In genomic region chr1:206953126-206953525, GRCh38 we compare ENCODE assay signal across 33 cellular contexts. TPM values are rescaled to one million over a fixed set of nuclear protein-coding genes. Genes with fewer than 3 reads are reported as not detected.
A peak's percentile ranks its signal among the peaks of the same experiment; 100 is the strongest.
DNase-seq lines count a peak whose midpoint lies in the region; TF ChIP-seq lines count a peak whose summit lies in the region.
"Had no signal": no experiment of that assay in that cellular context is flagged by ENCODE, and none has a peak within 500 bp of the region (broad histone marks: within the 10 kb centered on the region; RNA-seq: fewer than 3 reads in every experiment).

No MANE protein-coding gene starts in this region.

- DNase-seq in ACHN (peak; percentile 13), Peyer's patch (no peak), kidney tubule cell (ENCODE audit: low spot score) (peak; percentile 12), T-helper 1 cell (no peak), dorsolateral prefrontal cortex (no peak), CD14-positive monocyte (ENCODE audit: low spot score) (no peak)
- DNase-seq in activated CD4-positive, alpha-beta memory T cell treated with anti-CD3 and anti-CD28 coated beads, Interleukin-2, amount 10 ng/mL, durations not matched to agents 7 days and 5 days, result no peak
- DNase-seq: activated CD4-positive, alpha-beta T cell treated with anti-CD3 and anti-CD28 coated beads for 4 hours; activated naive CD4-positive, alpha-beta T cell treated with anti-CD3 and anti-CD28 coated beads for 36 hours; adrenal gland; BE2C; DMS53; effector CD8-positive, alpha-beta T cell; HCEC 1CT; head of caudate nucleus; MV-4-11; naive B cell; stimulated activated CD4-positive, alpha-beta T cell treated with anti-CD3 and anti-CD28 coated beads, Interleukin-2, amount 100 ng/mL, for 24 hours had no signal

- POLR2A ChIA-PET in activated CD4-positive, alpha-beta memory T cell treated with anti-CD3 and anti-CD28 coated beads, Interleukin-2, amount 10 ng/mL, durations not matched to agents 7 days and 5 days (lab: Charles Lee), result no interaction called here

- no peaks in the 10 kb centered on the region for H3K36me3 ChIP-seq in Peyer's patch
- H3K36me3 ChIP-seq: adrenal gland, BE2C, tibial nerve had no signal

- H3K4me1 Mint-ChIP-seq in nephron, result peaks cover 23% of the 10 kb centered on the region
- peaks cover 15% of the 10 kb centered on the region for H3K4me1 Mint-ChIP-seq in activated CD4-positive, alpha-beta memory T cell treated with anti-CD3 and anti-CD28 coated beads, Interleukin-2, amount 10 ng/mL, durations not matched to agents 7 days and 5 days
- peaks cover 56% of the 10 kb centered on the region for H3K4me1 Mint-ChIP-seq in CD14-positive monocyte

- H3K4me1 ChIP-seq in Peyer's patch, result peaks cover 0 to 46% (median 3%) of the 10 kb centered on the region in 4 donors
- H3K4me1 ChIP-seq: adrenal gland, BE2C had no signal

- intact Hi-C loops in dorsolateral prefrontal cortex (cut with DNase I) (no loop called here), CD14-positive monocyte (cut with micrococcal nuclease) (no loop called here)

- peak overlapping the region in 3 of 4 donors; percentile 7 to 75 (median 50) for H3K27ac ChIP-seq in Peyer's patch
- no peak overlapping the region for H3K27ac ChIP-seq in dorsolateral prefrontal cortex
- H3K27ac ChIP-seq: adrenal gland, epithelial cell of prostate, KMS-11 had no signal

- H3K4me3 ChIP-seq in Peyer's patch (no peak overlapping the region), dorsolateral prefrontal cortex (no peak overlapping the region)
- H3K4me3 ChIP-seq: adrenal gland, tibial nerve had no signal

- H3K4me3 Mint-ChIP-seq in nephron, result no peak overlapping the region
- no peak overlapping the region for H3K4me3 Mint-ChIP-seq in activated CD4-positive, alpha-beta memory T cell treated with anti-CD3 and anti-CD28 coated beads, Interleukin-2, amount 10 ng/mL, durations not matched to agents 7 days and 5 days
- H3K4me3 Mint-ChIP-seq in CD14-positive monocyte, result no peak overlapping the region
- H3K4me3 Mint-ChIP-seq: activated naive CD4-positive, alpha-beta T cell treated with anti-CD3 and anti-CD28 coated beads for 36 hours; activated T-helper 1 cell treated with anti-CD3 and anti-CD28 coated beads, Interleukin-12 subunit alpha, Interleukin-12 subunit beta, Interleukin-2, Interleukin-4 antibody, amounts not matched to agents 30 ng/mL and 10 ng/mL and 1 ng/mL, durations not matched to agents 14 hours and 24 hours and 36 hours; brain; memory B cell; naive B cell had no signal

- H3K27ac Mint-ChIP-seq in nephron (peak overlapping the region; percentile 24 to 90 (median 51)), CD14-positive monocyte (peak overlapping the region in 1 of 7 donors; percentile 27)
- no peak overlapping the region for H3K27ac Mint-ChIP-seq in activated CD4-positive, alpha-beta memory T cell treated with anti-CD3 and anti-CD28 coated beads, Interleukin-2, amount 10 ng/mL, durations not matched to agents 7 days and 5 days
- H3K27ac Mint-ChIP-seq: activated naive CD4-positive, alpha-beta T cell treated with anti-CD3 and anti-CD28 coated beads for 36 hours; activated T-helper 1 cell treated with anti-CD3 and anti-CD28 coated beads, Interleukin-12 subunit alpha, Interleukin-12 subunit beta, Interleukin-2, Interleukin-4 antibody, amounts not matched to agents 30 ng/mL and 10 ng/mL and 1 ng/mL, durations not matched to agents 14 hours and 24 hours and 36 hours; memory B cell had no signal

- H3K27me3 ChIP-seq in Peyer's patch, result no peaks in the 10 kb centered on the region
- H3K27me3 ChIP-seq in dorsolateral prefrontal cortex, result peaks cover 0 to 8% (median 0%) of the 10 kb centered on the region in 45 donors
- H3K27me3 ChIP-seq: adrenal gland, BE2C, tibial nerve had no signal

- H3K9me3 Mint-ChIP-seq in nephron (peaks cover 3% of the 10 kb centered on the region), CD14-positive monocyte (peaks cover 0 to 7% (median 0%) of the 10 kb centered on the region in 7 donors)
- H3K9me3 Mint-ChIP-seq in activated CD4-positive, alpha-beta memory T cell treated with anti-CD3 and anti-CD28 coated beads, Interleukin-2, amount 10 ng/mL, durations not matched to agents 7 days and 5 days, result no peaks in the 10 kb centered on the region
- H3K9me3 Mint-ChIP-seq: activated T-helper 1 cell treated with anti-CD3 and anti-CD28 coated beads, Interleukin-12 subunit alpha, Interleukin-12 subunit beta, Interleukin-2, Interleukin-4 antibody, amounts not matched to agents 30 ng/mL and 10 ng/mL and 1 ng/mL, durations not matched to agents 14 hours and 24 hours and 36 hours; brain; memory B cell had no signal

- in situ Hi-C loops in ACHN (cut with HindIII; ENCODE audit: low pct_ligation_motif_present, low pct_unique_long_range_greater_than_20kb, low sequenced_read_pairs), result no loop called here

- TF ChIP-seq CTCF in Peyer's patch (IDR thresholded peaks at IDR 0.05), result no peak
- TF ChIP-seq CTCF in nephron (IDR thresholded peaks at IDR 0.05; ENCODE audit: unreplicated experiment in 3 of 3), result no peak
- TF ChIP-seq CTCF in dorsolateral prefrontal cortex (IDR thresholded peaks at IDR 0.05 in 54 of 56, conservative IDR thresholded peaks at IDR 0.05 in 2 of 56; ENCODE audit: low read depth in 1 of 56, partially characterized antibody in 56 of 56), result no peak
- TF ChIP-seq CTCF in CD14-positive monocyte (IDR thresholded peaks at IDR 0.05), result no peak

- CTCF ChIA-PET in activated CD4-positive, alpha-beta memory T cell treated with anti-CD3 and anti-CD28 coated beads, Interleukin-2, amount 10 ng/mL, durations not matched to agents 7 days and 5 days (lab: Charles Lee), result no interaction called here

- H3K36me3 Mint-ChIP-seq in nephron (ENCODE audit: low read depth) (no peaks in the 10 kb centered on the region), CD14-positive monocyte (peaks cover 4% of the 10 kb centered on the region in 2 donors)
- H3K36me3 Mint-ChIP-seq in activated CD4-positive, alpha-beta memory T cell treated with anti-CD3 and anti-CD28 coated beads, Interleukin-2, amount 10 ng/mL, durations not matched to agents 7 days and 5 days (ENCODE audit: low read depth), result no peaks in the 10 kb centered on the region
- H3K36me3 Mint-ChIP-seq: brain, naive B cell had no signal

- H3K27me3 Mint-ChIP-seq in nephron (ENCODE audit: low read depth) (peaks cover 15% of the 10 kb centered on the region), CD14-positive monocyte (ENCODE audit: low read depth in 3 of 3) (peaks cover 7 to 16% (median 10%) of the 10 kb centered on the region in 3 donors)
- peaks cover 2% of the 10 kb centered on the region for H3K27me3 Mint-ChIP-seq in activated CD4-positive, alpha-beta memory T cell treated with anti-CD3 and anti-CD28 coated beads, Interleukin-2, amount 10 ng/mL, durations not matched to agents 7 days and 5 days

- no peak for TF ChIP-seq POLR2A in Peyer's patch (IDR thresholded peaks at IDR 0.05)

- H3K9me3 ChIP-seq in Peyer's patch, result no peaks in the 10 kb centered on the region
- H3K9me3 ChIP-seq: adrenal gland, BE2C, tibial nerve had no signal

RNA-seq across cellular contexts. Expression of gene PIGR, which starts 6.9 kb away (rescaled TPM):
- 1,000 to 10,000 TPM in 3 of 4 donors, 100 to 1,000 TPM in 1; 588 to 3,176 (median 2,192) TPM for total RNA-seq in Peyer's patch
- total RNA-seq in activated CD4-positive, alpha-beta memory T cell treated with anti-CD3 and anti-CD28 coated beads, Interleukin-2, amount 10 ng/mL, durations not matched to agents 7 days and 5 days, result not detected
- total RNA-seq in dorsolateral prefrontal cortex, result 1 to 10 TPM in 1 of 120 experiments, under 1 TPM in 12, not detected in 107; 0.07 to 2.7 (median 0.16) TPM
- not detected for polyA plus RNA-seq in CD14-positive monocyte
- total RNA-seq: activated T-helper 1 cell treated with anti-CD3 and anti-CD28 coated beads, Interleukin-12 subunit alpha, Interleukin-12 subunit beta, Interleukin-2, Interleukin-4 antibody, amounts not matched to agents 30 ng/mL and 10 ng/mL and 1 ng/mL, durations not matched to agents 14 hours and 24 hours and 36 hours; chondrocyte; fibroblast of villous mesenchyme; G401; NCI-H460; T-helper 2 cell treated with Interferon-gamma antibody and Interleukin-4, amounts not matched to agents 100 ng/mL and 5 ng/mL, for 36 hours had no signal

RNA-seq across cellular contexts. Expression of gene FCAMR, which starts 17.1 kb away (rescaled TPM):
- total RNA-seq in Peyer's patch (1 to 10 TPM in 1 of 4 donors, under 1 TPM in 2, not detected in 1; 0.85 to 1.5 (median 0.88) TPM), dorsolateral prefrontal cortex (under 1 TPM in 1 of 120 experiments, not detected in 119; 0.50 TPM)
- not detected for total RNA-seq in activated CD4-positive, alpha-beta memory T cell treated with anti-CD3 and anti-CD28 coated beads, Interleukin-2, amount 10 ng/mL, durations not matched to agents 7 days and 5 days
- not detected for polyA plus RNA-seq in CD14-positive monocyte
- total RNA-seq: activated naive CD4-positive, alpha-beta T cell treated with anti-CD3 and anti-CD28 coated beads for 36 hours; activated T-helper 1 cell treated with anti-CD3 and anti-CD28 coated beads, Interleukin-12 subunit alpha, Interleukin-12 subunit beta, Interleukin-2, Interleukin-4 antibody, amounts not matched to agents 30 ng/mL and 10 ng/mL and 1 ng/mL, durations not matched to agents 14 hours and 24 hours and 36 hours; adrenal gland; chondrocyte; fibroblast of villous mesenchyme; G401; NCI-H460; OCI-LY7; omental fat pad; tibial nerve had no signal
- polyA plus RNA-seq: adrenal gland had no signal

RNA-seq across cellular contexts. Expression of gene FCMR, which starts 31.4 kb away (rescaled TPM):
- 100 to 1,000 TPM in 1 of 4 donors, 1 to 10 TPM in 3; 7.4 to 248 (median 8.6) TPM for total RNA-seq in Peyer's patch
- total RNA-seq in activated CD4-positive, alpha-beta memory T cell treated with anti-CD3 and anti-CD28 coated beads, Interleukin-2, amount 10 ng/mL, durations not matched to agents 7 days and 5 days, result 100 to 1,000 TPM; 117 to 121 TPM
- total RNA-seq in dorsolateral prefrontal cortex, result 1 to 10 TPM in 19 of 120 experiments, under 1 TPM in 41, not detected in 60; 0.24 to 2.7 (median 0.82) TPM
- 1 to 10 TPM; 2.2 to 3.0 TPM for polyA plus RNA-seq in CD14-positive monocyte
- total RNA-seq: chondrocyte, G401, NCI-H460 had no signal

RNA-seq across cellular contexts. Expression of gene IL24, which starts 55.9 kb away (rescaled TPM):
- total RNA-seq in Peyer's patch (not detected), dorsolateral prefrontal cortex (not detected)
- not detected for total RNA-seq in activated CD4-positive, alpha-beta memory T cell treated with anti-CD3 and anti-CD28 coated beads, Interleukin-2, amount 10 ng/mL, durations not matched to agents 7 days and 5 days
- not detected for polyA plus RNA-seq in CD14-positive monocyte
- total RNA-seq: adrenal gland, chondrocyte, G401, NCI-H460, OCI-LY7, renal cortical epithelial cell, tibial nerve had no signal
- polyA plus RNA-seq: adrenal gland had no signal

Comparison
In these comparisons a context has a peak if more than half of its experiments do, and no peak if none do; other contexts are left out.
1. DNase-seq: peak in ACHN (single experiment) and kidney tubule cell (single experiment); none in Peyer's patch (0 of 3), activated CD4-positive, alpha-beta memory T cell treated with anti-CD3 and anti-CD28 coated beads, Interleukin-2, amount 10 ng/mL, durations not matched to agents 7 days and 5 days (single experiment), T-helper 1 cell (0 of 5), dorsolateral prefrontal cortex (0 of 10) and CD14-positive monocyte (single experiment).
2. H3K27ac ChIP-seq: peak in Peyer's patch (3 of 4); none in dorsolateral prefrontal cortex (0 of 59).
3. RNA of gene PIGR, which starts 6.9 kb away (total RNA-seq): 588 to 3,176 TPM in Peyer's patch; not detected in activated CD4-positive, alpha-beta memory T cell treated with anti-CD3 and anti-CD28 coated beads, Interleukin-2, amount 10 ng/mL, durations not matched to agents 7 days and 5 days and 0.07 to 2.7 TPM in dorsolateral prefrontal cortex; every median in the first group is over 100 times any median in the second.